In the genomic region with DNA sequence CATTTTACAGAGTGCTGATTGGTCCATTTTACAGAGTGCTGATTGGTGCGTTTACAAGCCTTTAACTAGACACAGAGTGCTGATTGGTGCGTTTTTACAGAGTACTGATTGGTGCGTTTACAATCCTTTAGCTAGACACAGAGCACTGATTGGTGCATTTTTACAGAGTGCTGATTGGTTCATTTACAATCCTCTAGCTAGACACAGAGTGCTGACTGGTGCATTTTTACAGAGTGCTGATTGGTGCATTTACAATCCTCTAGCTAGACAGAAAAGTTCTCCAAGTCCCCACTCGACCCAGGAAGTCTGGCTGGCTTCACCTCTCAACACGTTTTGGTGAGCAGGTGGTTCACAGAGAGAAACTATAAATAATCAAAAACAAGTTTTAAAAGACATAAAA, we compare ENCODE assay signal across 10 cellular contexts. TPM values are rescaled to one million over a fixed set of nuclear protein-coding genes. Genes with fewer than 3 reads are reported as not detected.
"Had no signal": no experiment of that assay in that cellular context is flagged by ENCODE, and none has a peak within 500 bp of the region (broad histone marks: within the 10 kb centered on the region; RNA-seq: fewer than 3 reads in every experiment).

No MANE protein-coding gene starts in this region.

RNA-seq across cellular contexts. Expression of a gene that starts 24.4 kb away (rescaled TPM):
- total RNA-seq: OCI-LY7, PC-3, PC-9, Peyer's patch, Right ventricle myocardium inferior, Right ventricle myocardium superior, RPMI7951, SJCRH30, SJSA1 had no signal
- polyA plus RNA-seq: SK-N-SH had no signal
